In the genomic region with DNA sequence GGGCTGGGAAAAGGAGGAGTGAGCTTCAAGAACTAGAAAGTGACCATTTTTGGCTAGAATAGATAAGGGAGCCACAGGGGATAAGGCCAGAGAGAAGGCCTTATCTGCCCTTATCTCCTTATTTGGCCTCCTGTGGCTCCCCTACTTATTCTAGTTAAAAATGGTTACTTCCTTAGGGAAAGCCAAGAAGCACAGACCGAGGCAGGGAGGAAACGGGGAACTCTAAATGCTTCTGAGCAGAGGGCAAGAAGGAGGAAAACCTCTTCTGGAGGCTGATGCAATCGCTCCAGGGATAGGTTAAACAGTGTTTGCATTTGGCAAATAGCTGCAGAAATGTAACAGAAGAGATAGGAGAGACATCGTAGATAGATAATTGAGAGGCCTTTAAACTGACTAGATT, we compare ENCODE assay signal across 1 cellular context.
TF ChIP-seq lines count a peak whose summit lies in the region.

No MANE protein-coding gene starts in this region.

TF ChIP-seq in HepG2, 621 proteins besides CTCF, POLR2A, EP300 and RAD21 (continued from another document):
- TF ChIP-seq, protein P1, sequence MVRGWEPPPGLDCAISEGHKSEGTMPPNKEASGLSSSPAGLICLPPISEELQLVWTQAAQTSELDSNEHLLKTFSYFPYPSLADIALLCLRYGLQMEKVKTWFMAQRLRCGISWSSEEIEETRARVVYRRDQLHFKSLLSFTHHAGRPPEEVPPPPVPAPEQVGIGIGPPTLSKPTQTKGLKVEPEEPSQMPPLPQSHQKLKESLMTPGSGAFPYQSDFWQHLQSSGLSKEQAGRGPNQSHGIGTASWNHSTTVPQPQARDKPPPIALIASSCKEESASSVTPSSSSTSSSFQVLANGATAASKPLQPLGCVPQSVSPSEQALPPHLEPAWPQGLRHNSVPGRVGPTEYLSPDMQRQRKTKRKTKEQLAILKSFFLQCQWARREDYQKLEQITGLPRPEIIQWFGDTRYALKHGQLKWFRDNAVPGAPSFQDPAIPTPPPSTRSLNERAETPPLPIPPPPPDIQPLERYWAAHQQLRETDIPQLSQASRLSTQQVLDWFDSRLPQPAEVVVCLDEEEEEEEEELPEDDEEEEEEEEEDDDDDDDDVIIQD (CRISPR knock-in tag; IDR thresholded peaks at IDR 0.05; ENCODE audit: low read depth): peak; percentile 43; the same call in 1 of the 2 replicates
- TF ChIP-seq NPAS2 (CRISPR knock-in tag; IDR thresholded peaks at IDR 0.05; ENCODE audit: borderline replicate concordance) (no peak), FOXA1 (IDR thresholded peaks at IDR 0.05) (no peak), FOXA1 (CRISPR knock-in tag; IDR thresholded peaks at IDR 0.05) (peak; percentile 43), ARNTL (CRISPR knock-in tag; IDR thresholded peaks at IDR 0.05) (no peak), ZBTB38 (CRISPR knock-in tag; IDR thresholded peaks at IDR 0.05) (no peak), KLF16 (CRISPR knock-in tag; IDR thresholded peaks at IDR 0.05) (no peak), NCOA1 (CRISPR knock-in tag; IDR thresholded peaks at IDR 0.05) (no peak), CEBPG (CRISPR knock-in tag; IDR thresholded peaks at IDR 0.05) (peak; percentile 94), ZNF781 (CRISPR knock-in tag; IDR thresholded peaks at IDR 0.05; ENCODE audit: borderline replicate concordance, not compliant biosample characterization) (no peak), CHD2 (IDR thresholded peaks at IDR 0.05; ENCODE audit: low read depth, low read length) (no peak), MIER2 (CRISPR knock-in tag; IDR thresholded peaks at IDR 0.05) (no peak)
- TF ChIP-seq, protein P2, sequence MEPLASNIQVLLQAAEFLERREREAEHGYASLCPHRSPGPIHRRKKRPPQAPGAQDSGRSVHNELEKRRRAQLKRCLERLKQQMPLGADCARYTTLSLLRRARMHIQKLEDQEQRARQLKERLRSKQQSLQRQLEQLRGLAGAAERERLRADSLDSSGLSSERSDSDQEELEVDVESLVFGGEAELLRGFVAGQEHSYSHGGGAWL (CRISPR knock-in tag; IDR thresholded peaks at IDR 0.05): no peak
- TF ChIP-seq, protein P3, sequence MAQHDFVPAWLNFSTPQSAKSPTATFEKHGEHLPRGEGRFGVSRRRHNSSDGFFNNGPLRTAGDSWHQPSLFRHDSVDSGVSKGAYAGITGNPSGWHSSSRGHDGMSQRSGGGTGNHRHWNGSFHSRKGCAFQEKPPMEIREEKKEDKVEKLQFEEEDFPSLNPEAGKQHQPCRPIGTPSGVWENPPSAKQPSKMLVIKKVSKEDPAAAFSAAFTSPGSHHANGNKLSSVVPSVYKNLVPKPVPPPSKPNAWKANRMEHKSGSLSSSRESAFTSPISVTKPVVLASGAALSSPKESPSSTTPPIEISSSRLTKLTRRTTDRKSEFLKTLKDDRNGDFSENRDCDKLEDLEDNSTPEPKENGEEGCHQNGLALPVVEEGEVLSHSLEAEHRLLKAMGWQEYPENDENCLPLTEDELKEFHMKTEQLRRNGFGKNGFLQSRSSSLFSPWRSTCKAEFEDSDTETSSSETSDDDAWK (CRISPR knock-in tag; IDR thresholded peaks at IDR 0.05): no peak
- TF ChIP-seq, protein P4, sequence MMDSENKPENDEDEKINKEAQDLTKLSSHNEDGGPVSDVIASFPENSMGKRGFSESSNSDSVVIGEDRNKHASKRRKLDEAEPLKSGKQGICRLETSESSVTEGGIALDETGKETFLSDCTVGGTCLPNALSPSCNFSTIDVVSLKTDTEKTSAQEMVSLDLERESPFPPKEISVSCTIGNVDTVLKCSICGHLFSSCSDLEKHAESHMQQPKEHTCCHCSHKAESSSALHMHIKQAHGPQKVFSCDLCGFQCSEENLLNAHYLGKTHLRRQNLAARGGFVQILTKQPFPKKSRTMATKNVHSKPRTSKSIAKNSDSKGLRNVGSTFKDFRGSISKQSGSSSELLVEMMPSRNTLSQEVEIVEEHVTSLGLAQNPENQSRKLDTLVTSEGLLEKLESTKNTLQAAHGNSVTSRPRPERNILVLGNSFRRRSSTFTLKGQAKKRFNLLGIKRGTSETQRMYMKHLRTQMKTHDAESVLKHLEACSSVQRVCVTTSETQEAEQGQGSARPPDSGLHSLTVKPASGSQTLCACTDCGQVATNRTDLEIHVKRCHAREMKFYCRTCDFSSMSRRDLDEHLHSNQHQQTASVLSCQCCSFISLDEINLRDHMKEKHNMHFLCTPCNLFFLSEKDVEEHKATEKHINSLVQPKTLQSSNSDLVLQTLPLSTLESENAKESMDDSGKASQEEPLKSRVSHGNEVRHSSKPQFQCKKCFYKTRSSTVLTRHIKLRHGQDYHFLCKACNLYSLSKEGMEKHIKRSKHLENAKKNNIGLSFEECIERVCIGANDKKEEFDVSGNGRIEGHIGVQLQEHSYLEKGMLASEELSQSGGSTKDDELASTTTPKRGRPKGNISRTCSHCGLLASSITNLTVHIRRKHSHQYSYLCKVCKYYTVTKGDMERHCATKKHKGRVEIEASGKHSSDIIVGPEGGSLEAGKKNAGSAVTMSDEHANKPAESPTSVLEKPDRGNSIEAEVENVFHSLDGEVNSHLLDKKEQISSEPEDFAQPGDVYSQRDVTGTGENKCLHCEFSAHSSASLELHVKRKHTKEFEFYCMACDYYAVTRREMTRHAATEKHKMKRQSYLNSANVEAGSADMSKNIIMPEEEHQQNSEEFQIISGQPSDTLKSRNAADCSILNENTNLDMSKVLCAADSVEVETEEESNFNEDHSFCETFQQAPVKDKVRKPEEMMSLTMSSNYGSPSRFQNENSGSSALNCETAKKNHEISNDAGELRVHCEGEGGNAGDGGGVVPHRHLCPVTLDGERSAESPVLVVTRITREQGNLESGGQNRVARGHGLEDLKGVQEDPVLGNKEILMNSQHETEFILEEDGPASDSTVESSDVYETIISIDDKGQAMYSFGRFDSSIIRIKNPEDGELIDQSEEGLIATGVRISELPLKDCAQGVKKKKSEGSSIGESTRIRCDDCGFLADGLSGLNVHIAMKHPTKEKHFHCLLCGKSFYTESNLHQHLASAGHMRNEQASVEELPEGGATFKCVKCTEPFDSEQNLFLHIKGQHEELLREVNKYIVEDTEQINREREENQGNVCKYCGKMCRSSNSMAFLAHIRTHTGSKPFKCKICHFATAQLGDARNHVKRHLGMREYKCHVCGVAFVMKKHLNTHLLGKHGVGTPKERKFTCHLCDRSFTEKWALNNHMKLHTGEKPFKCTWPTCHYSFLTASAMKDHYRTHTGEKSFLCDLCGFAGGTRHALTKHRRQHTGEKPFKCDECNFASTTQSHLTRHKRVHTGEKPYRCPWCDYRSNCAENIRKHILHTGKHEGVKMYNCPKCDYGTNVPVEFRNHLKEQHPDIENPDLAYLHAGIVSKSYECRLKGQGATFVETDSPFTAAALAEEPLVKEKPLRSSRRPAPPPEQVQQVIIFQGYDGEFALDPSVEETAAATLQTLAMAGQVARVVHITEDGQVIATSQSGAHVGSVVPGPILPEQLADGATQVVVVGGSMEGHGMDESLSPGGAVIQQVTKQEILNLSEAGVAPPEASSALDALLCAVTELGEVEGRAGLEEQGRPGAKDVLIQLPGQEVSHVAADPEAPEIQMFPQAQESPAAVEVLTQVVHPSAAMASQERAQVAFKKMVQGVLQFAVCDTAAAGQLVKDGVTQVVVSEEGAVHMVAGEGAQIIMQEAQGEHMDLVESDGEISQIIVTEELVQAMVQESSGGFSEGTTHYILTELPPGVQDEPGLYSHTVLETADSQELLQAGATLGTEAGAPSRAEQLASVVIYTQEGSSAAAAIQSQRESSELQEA (CRISPR knock-in tag; IDR thresholded peaks at IDR 0.05; ENCODE audit: not compliant biosample characterization): no peak
- TF ChIP-seq, protein P5, sequence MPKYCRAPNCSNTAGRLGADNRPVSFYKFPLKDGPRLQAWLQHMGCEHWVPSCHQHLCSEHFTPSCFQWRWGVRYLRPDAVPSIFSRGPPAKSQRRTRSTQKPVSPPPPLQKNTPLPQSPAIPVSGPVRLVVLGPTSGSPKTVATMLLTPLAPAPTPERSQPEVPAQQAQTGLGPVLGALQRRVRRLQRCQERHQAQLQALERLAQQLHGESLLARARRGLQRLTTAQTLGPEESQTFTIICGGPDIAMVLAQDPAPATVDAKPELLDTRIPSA (CRISPR knock-in tag; IDR thresholded peaks at IDR 0.05; ENCODE audit: borderline replicate concordance): no peak
